In the genomic region with DNA sequence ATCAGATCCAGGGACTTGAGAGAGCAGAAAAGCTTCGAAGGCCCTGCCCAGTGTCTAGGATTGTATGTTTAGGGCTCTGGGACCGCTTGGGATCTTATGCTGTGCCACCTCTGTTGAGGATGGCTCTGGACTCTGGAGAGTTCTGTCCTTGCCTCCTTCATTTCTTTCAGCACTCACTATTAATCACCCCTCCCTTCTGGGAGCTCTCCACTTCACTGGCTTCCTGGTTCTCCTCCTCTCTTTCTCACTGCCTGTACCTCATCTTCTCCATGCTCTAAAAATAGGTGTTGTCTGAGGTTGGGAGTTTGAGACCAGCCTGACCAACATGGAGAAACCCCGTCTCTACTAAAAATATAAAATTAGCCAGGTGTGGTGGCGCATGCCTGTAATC, we compare ENCODE assay signal across 11 cellular contexts. TPM values are rescaled to one million over a fixed set of nuclear protein-coding genes. Genes with fewer than 3 reads are reported as not detected.
DNase-seq lines count a peak whose midpoint lies in the region; ATAC-seq lines count a peak whose summit lies in the region.
"Had no signal": no experiment of that assay in that cellular context is flagged by ENCODE, and none has a peak within 500 bp of the region (broad histone marks: within the 10 kb centered on the region; RNA-seq: fewer than 3 reads in every experiment).

No MANE protein-coding gene starts in this region.

- H3K36me3 Mint-ChIP-seq in activated CD4-positive, alpha-beta T cell treated with anti-CD3 and anti-CD28 coated beads for 36 hours (ENCODE audit: low read depth), result no peaks in the 10 kb centered on the region
- no peaks in the 10 kb centered on the region for H3K36me3 Mint-ChIP-seq in activated T-helper 1 cell treated with anti-CD3 and anti-CD28 coated beads, Interleukin-12 subunit alpha, Interleukin-12 subunit beta, Interleukin-2, Interleukin-4 antibody, amounts not matched to agents 30 ng/mL and 10 ng/mL and 1 ng/mL, durations not matched to agents 14 hours and 24 hours and 36 hours (ENCODE audit: low read depth)
- H3K36me3 Mint-ChIP-seq in stimulated activated naive B cell treated with anti-CD40 and anti-IgM and Interleukin-4, amounts not matched to agents 10 μg/mL and 1 μg/mL and 100 μg/mL, for 72 hours, result peaks cover 8% of the 10 kb centered on the region in 2 donors

- H3K4me1 Mint-ChIP-seq in activated CD4-positive, alpha-beta T cell treated with anti-CD3 and anti-CD28 coated beads for 36 hours, result peaks cover 49% of the 10 kb centered on the region
- H3K4me1 Mint-ChIP-seq in activated T-helper 1 cell treated with anti-CD3 and anti-CD28 coated beads, Interleukin-12 subunit alpha, Interleukin-12 subunit beta, Interleukin-2, Interleukin-4 antibody, amounts not matched to agents 30 ng/mL and 10 ng/mL and 1 ng/mL, durations not matched to agents 14 hours and 24 hours and 36 hours (ENCODE audit: low read depth), result peaks cover 57% of the 10 kb centered on the region
- peaks cover 63 to 80% of the 10 kb centered on the region in 2 donors for H3K4me1 Mint-ChIP-seq in stimulated activated naive B cell treated with anti-CD40 and anti-IgM and Interleukin-4, amounts not matched to agents 10 μg/mL and 1 μg/mL and 100 μg/mL, for 72 hours

- POLR2A ChIA-PET in activated CD4-positive, alpha-beta T cell treated with anti-CD3 and anti-CD28 coated beads for 36 hours (lab: Charles Lee), result no interaction called here

- H3K9me3 Mint-ChIP-seq in activated CD4-positive, alpha-beta T cell treated with anti-CD3 and anti-CD28 coated beads for 36 hours (ENCODE audit: low read depth), result no peaks in the 10 kb centered on the region
- H3K9me3 Mint-ChIP-seq in activated T-helper 1 cell treated with anti-CD3 and anti-CD28 coated beads, Interleukin-12 subunit alpha, Interleukin-12 subunit beta, Interleukin-2, Interleukin-4 antibody, amounts not matched to agents 30 ng/mL and 10 ng/mL and 1 ng/mL, durations not matched to agents 14 hours and 24 hours and 36 hours, result no peaks in the 10 kb centered on the region
- H3K9me3 Mint-ChIP-seq in stimulated activated naive B cell treated with anti-CD40 and anti-IgM and Interleukin-4, amounts not matched to agents 10 μg/mL and 1 μg/mL and 100 μg/mL, for 72 hours, result peaks cover 2 to 4% of the 10 kb centered on the region in 2 donors

- intact Hi-C loops in activated CD4-positive, alpha-beta T cell treated with anti-CD3 and anti-CD28 coated beads for 36 hours (cut with DNase I, micrococcal nuclease), result no loop called here
- intact Hi-C loops in activated T-helper 1 cell treated with anti-CD3 and anti-CD28 coated beads, Interleukin-12 subunit alpha, Interleukin-12 subunit beta, Interleukin-2, Interleukin-4 antibody, amounts not matched to agents 30 ng/mL and 10 ng/mL and 1 ng/mL, durations not matched to agents 14 hours and 24 hours and 36 hours (cut with micrococcal nuclease), result loop anchor here (2.0 kb wide), 1 partner anchor 19 kb away; no protein-coding TSS in a partner anchor
- intact Hi-C loops in left colon (cut with DNase I, micrococcal nuclease), result no loop called here

- DNase-seq in activated CD4-positive, alpha-beta T cell treated with anti-CD3 and anti-CD28 coated beads for 36 hours, result no peak
- DNase-seq in activated CD4-positive, alpha-beta T cell treated with anti-CD3 and anti-CD28 coated beads, Interleukin-2, amount 50 U/mL, for 1 hour, result no peak
- DNase-seq in activated T-helper 1 cell treated with anti-CD3 and anti-CD28 coated beads, Interleukin-12 subunit alpha, Interleukin-12 subunit beta, Interleukin-2, Interleukin-4 antibody, amounts not matched to agents 30 ng/mL and 10 ng/mL and 1 ng/mL, durations not matched to agents 14 hours and 24 hours and 36 hours (ENCODE audit: low spot score), result no peak
- DNase-seq in left colon (no peak), foreskin melanocyte (no peak), kidney glomerular epithelial cell (lab: John Stamatoyannopoulos, UW) (no peak)
- DNase-seq in stimulated activated naive B cell treated with anti-CD40 and anti-IgM and Interleukin-4, amounts not matched to agents 10 μg/mL and 1 μg/mL and 100 μg/mL, for 72 hours, result no peak
- DNase-seq: NCI-H2029; SHP77; stimulated activated CD4-positive, alpha-beta T cell treated with anti-CD3 and anti-CD28 coated beads, Interleukin-2, amount 100 ng/mL, for 24 hours had no signal

- ATAC-seq in activated CD4-positive, alpha-beta T cell treated with anti-CD3 and anti-CD28 coated beads for 36 hours, result no peak
- ATAC-seq in left colon (peak; percentile 26), HG02970 (IDR thresholded peaks at IDR 0.05; ENCODE audit: low FRiP score, unreplicated experiment) (no peak)
- no peak for ATAC-seq in stimulated activated naive B cell treated with anti-CD40 and anti-IgM and Interleukin-4, amounts not matched to agents 10 μg/mL and 1 μg/mL and 100 μg/mL, for 72 hours (replicated peaks)

- CTCF ChIA-PET in activated CD4-positive, alpha-beta T cell treated with anti-CD3 and anti-CD28 coated beads for 36 hours (lab: Charles Lee), result interaction anchor here (0.6 to 3.0 kb wide), 2 partner anchors 18 to 618 kb away, joined by 3 to 22 read pairs; partner anchors contain the start of gene MAPKBP1

- peak overlapping the region; percentile 22 for H3K27ac Mint-ChIP-seq in activated CD4-positive, alpha-beta T cell treated with anti-CD3 and anti-CD28 coated beads for 36 hours
- no peak overlapping the region for H3K27ac Mint-ChIP-seq in activated T-helper 1 cell treated with anti-CD3 and anti-CD28 coated beads, Interleukin-12 subunit alpha, Interleukin-12 subunit beta, Interleukin-2, Interleukin-4 antibody, amounts not matched to agents 30 ng/mL and 10 ng/mL and 1 ng/mL, durations not matched to agents 14 hours and 24 hours and 36 hours
- peak overlapping the region; percentile 70 for H3K27ac Mint-ChIP-seq in stimulated activated naive B cell treated with anti-CD40 and anti-IgM and Interleukin-4, amounts not matched to agents 10 μg/mL and 1 μg/mL and 100 μg/mL, for 72 hours

- no peak overlapping the region for H3K4me3 Mint-ChIP-seq in activated CD4-positive, alpha-beta T cell treated with anti-CD3 and anti-CD28 coated beads for 36 hours
- H3K4me3 Mint-ChIP-seq in activated T-helper 1 cell treated with anti-CD3 and anti-CD28 coated beads, Interleukin-12 subunit alpha, Interleukin-12 subunit beta, Interleukin-2, Interleukin-4 antibody, amounts not matched to agents 30 ng/mL and 10 ng/mL and 1 ng/mL, durations not matched to agents 14 hours and 24 hours and 36 hours, result peak overlapping the region; percentile 63
- peak overlapping the region; percentile 57 to 68 for H3K4me3 Mint-ChIP-seq in stimulated activated naive B cell treated with anti-CD40 and anti-IgM and Interleukin-4, amounts not matched to agents 10 μg/mL and 1 μg/mL and 100 μg/mL, for 72 hours

- no peaks in the 10 kb centered on the region for H3K27me3 Mint-ChIP-seq in activated CD4-positive, alpha-beta T cell treated with anti-CD3 and anti-CD28 coated beads for 36 hours
- H3K27me3 Mint-ChIP-seq in activated T-helper 1 cell treated with anti-CD3 and anti-CD28 coated beads, Interleukin-12 subunit alpha, Interleukin-12 subunit beta, Interleukin-2, Interleukin-4 antibody, amounts not matched to agents 30 ng/mL and 10 ng/mL and 1 ng/mL, durations not matched to agents 14 hours and 24 hours and 36 hours (ENCODE audit: insufficient read depth), result no peaks in the 10 kb centered on the region
- no peaks in the 10 kb centered on the region for H3K27me3 Mint-ChIP-seq in stimulated activated naive B cell treated with anti-CD40 and anti-IgM and Interleukin-4, amounts not matched to agents 10 μg/mL and 1 μg/mL and 100 μg/mL, for 72 hours

RNA-seq across cellular contexts. Expression of gene MAPKBP1, which starts 17.3 kb away (rescaled TPM):
- total RNA-seq in activated CD4-positive, alpha-beta T cell treated with anti-CD3 and anti-CD28 coated beads for 36 hours, result 10 to 100 TPM; 16.1 to 19.0 TPM
- 26.3 and 28.2 TPM in 2 replicates for total RNA-seq in activated T-helper 1 cell treated with anti-CD3 and anti-CD28 coated beads, Interleukin-12 subunit alpha, Interleukin-12 subunit beta, Interleukin-2, Interleukin-4 antibody, amounts not matched to agents 30 ng/mL and 10 ng/mL and 1 ng/mL, durations not matched to agents 14 hours and 24 hours and 36 hours
- 10 to 100 TPM; 12.2 to 15.2 TPM for total RNA-seq in left colon

RNA-seq across cellular contexts. Expression of gene JMJD7, which starts 36.4 kb away (rescaled TPM):
- 10 to 100 TPM; 17.1 to 17.6 TPM for total RNA-seq in activated CD4-positive, alpha-beta T cell treated with anti-CD3 and anti-CD28 coated beads for 36 hours
- 14.2 and 17.8 TPM in 2 replicates for total RNA-seq in activated T-helper 1 cell treated with anti-CD3 and anti-CD28 coated beads, Interleukin-12 subunit alpha, Interleukin-12 subunit beta, Interleukin-2, Interleukin-4 antibody, amounts not matched to agents 30 ng/mL and 10 ng/mL and 1 ng/mL, durations not matched to agents 14 hours and 24 hours and 36 hours
- total RNA-seq in left colon, result 10 to 100 TPM in 1 of 2 donors, 1 to 10 TPM in 1; 8.4 to 10.9 TPM

RNA-seq across cellular contexts. Expression of gene PLA2G4B, which starts 47.1 kb away (rescaled TPM):
- 1 to 10 TPM; 5.0 to 6.9 TPM for total RNA-seq in activated CD4-positive, alpha-beta T cell treated with anti-CD3 and anti-CD28 coated beads for 36 hours
- total RNA-seq in activated T-helper 1 cell treated with anti-CD3 and anti-CD28 coated beads, Interleukin-12 subunit alpha, Interleukin-12 subunit beta, Interleukin-2, Interleukin-4 antibody, amounts not matched to agents 30 ng/mL and 10 ng/mL and 1 ng/mL, durations not matched to agents 14 hours and 24 hours and 36 hours, result 6.0 and 6.7 TPM in 2 replicates
- total RNA-seq in left colon, result 1 to 10 TPM; 3.4 to 4.1 TPM
